ENCODE assay signal across 19 cellular contexts in genomic region chr2:210655229-210655628, GRCh38.
"Had no signal": no experiment of that assay in that cellular context is flagged by ENCODE, and none has a peak within 500 bp of the region (broad histone marks: within the 10 kb centered on the region; RNA-seq: fewer than 3 reads in every experiment).

No MANE protein-coding gene starts in this region.

- H3K4me1 ChIP-seq: adrenal gland, ascending aorta, gastroesophageal sphincter, pancreas, psoas muscle, tibial nerve had no signal

- H3K27me3 ChIP-seq: adrenal gland, ascending aorta, gastroesophageal sphincter, hepatocyte, pancreas, tibial nerve had no signal

- H3K27ac ChIP-seq: adrenal gland, ascending aorta, gastroesophageal sphincter, hepatocyte, pancreas, psoas muscle, tibial nerve had no signal

- H3K4me2 ChIP-seq: hepatocyte had no signal

- H3K4me3 ChIP-seq: adrenal gland, ascending aorta, gastroesophageal sphincter, hepatocyte, pancreas, psoas muscle, tibial nerve had no signal

- H3K9me3 ChIP-seq: adrenal gland, ascending aorta, pancreas, psoas muscle had no signal

- H2AFZ ChIP-seq: hepatocyte had no signal

- DNase-seq: activated B cell treated with CpG ODN at 0.5 μM for 24 hours; activated CD4-positive, alpha-beta T cell treated with anti-CD3 and anti-CD28 coated beads for 4 hours; activated CD4-positive, alpha-beta T cell treated with anti-CD3 and anti-CD28 coated beads, Interleukin-2, amount 50 U/mL, for 4 hours; activated effector memory CD4-positive, alpha-beta T cell treated with Interleukin-2 at 50 U/mL for 16 hours; activated naive CD4-positive, alpha-beta T cell treated with Interleukin-2 at 50 U/mL for 16 hours; activated naive CD8-positive, alpha-beta T cell treated with anti-CD3 and anti-CD28 coated beads for 36 hours; adrenal gland; caudate nucleus; left colon; naive thymus-derived CD4-positive, alpha-beta T cell; pancreas; psoas muscle; stimulated activated CD4-positive, alpha-beta T cell treated with anti-CD3 and anti-CD28 coated beads, Interleukin-2, amount 100 ng/mL, for 48 hours; stimulated activated naive CD4-positive, alpha-beta T cell treated with Interleukin-2 at 50 U/mL for 16 hours; T-helper 1 cell had no signal

- H3K36me3 ChIP-seq: adrenal gland, ascending aorta, pancreas had no signal

- ATAC-seq: gastroesophageal sphincter; left colon; naive thymus-derived CD4-positive, alpha-beta T cell; pancreas; psoas muscle had no signal
